Comparison of ENCODE assay signal across 16 cellular contexts in the genomic region with DNA sequence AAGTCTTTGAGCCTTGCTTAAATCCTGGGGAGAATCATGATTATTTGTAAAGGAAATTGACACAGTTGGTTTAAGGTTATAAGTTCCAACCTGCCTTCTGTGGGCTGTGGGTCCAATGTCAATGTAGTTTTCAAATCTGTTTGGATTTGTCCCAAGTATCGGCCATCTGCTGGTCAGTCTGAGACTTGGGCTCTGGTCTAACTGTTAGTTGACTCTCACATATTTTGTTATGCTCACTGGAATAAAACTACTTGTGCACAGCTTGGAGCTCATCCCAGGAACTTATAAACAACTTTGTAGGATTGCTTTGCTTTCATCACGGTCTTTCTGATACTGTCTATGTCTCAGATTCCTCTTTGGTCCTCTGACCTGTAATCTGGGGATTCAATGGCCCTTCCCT.
A peak's percentile ranks its signal among the peaks of the same experiment; 100 is the strongest.
DNase-seq lines count a peak whose midpoint lies in the region; ATAC-seq, FAIRE-seq and TF ChIP-seq lines count a peak whose summit lies in the region.
"Had no signal": no experiment of that assay in that cellular context is flagged by ENCODE, and none has a peak within 500 bp of the region (broad histone marks: within the 10 kb centered on the region; RNA-seq: fewer than 3 reads in every experiment).

No MANE protein-coding gene starts in this region.

- FAIRE-seq in H54 (lab: Jason Lieb, UNC): peak; percentile 48

- H3K4me1 Mint-ChIP-seq in activated naive CD8-positive, alpha-beta T cell treated with anti-CD3 and anti-CD28 coated beads, Interleukin-2, amount 50 U/mL, for 24 hours: no peaks in the 10 kb centered on the region
- H3K4me1 Mint-ChIP-seq: activated CD4-positive, alpha-beta T cell treated with anti-CD3 and anti-CD28 coated beads for 36 hours; CD4-positive, CD25-positive, alpha-beta regulatory T cell had no signal

- DNase-seq in AG09319 (ENCODE audit: extremely low read depth, low read depth): peak; percentile 12
- no peak for DNase-seq in H54 (ENCODE audit: insufficient read length, low spot score)
- DNase-seq in adipocyte (ENCODE audit: low read depth): peak; percentile 8
- DNase-seq in fibroblast of villous mesenchyme (ENCODE audit: low read depth): peak; percentile 46
- DNase-seq in Peyer's patch: no peak
- no peak for DNase-seq in activated naive CD8-positive, alpha-beta T cell treated with anti-CD3 and anti-CD28 coated beads, Interleukin-2, amount 50 U/mL, for 24 hours
- no peak for DNase-seq in SHP77 treated with DMSO at 0.1 percent for 48 hours (lab: John Stamatoyannopoulos, UW)
- no peak for DNase-seq in activated CD4-positive, alpha-beta T cell treated with anti-CD3 and anti-CD28 coated beads for 4 hours
- DNase-seq: activated CD4-positive, alpha-beta T cell treated with anti-CD3 and anti-CD28 coated beads for 36 hours; activated T-cell treated with anti-CD3 and anti-CD28 coated beads for 4 hours; CD4-positive, CD25-positive, alpha-beta regulatory T cell; GF-D8; KBM-7; NCI-H1436 treated with DMSO at 0.1 percent for 48 hours; NCI-H510A had no signal

- no peak for ATAC-seq in activated naive CD8-positive, alpha-beta T cell treated with anti-CD3 and anti-CD28 coated beads, Interleukin-2, amount 50 U/mL, for 24 hours
- ATAC-seq: activated CD4-positive, alpha-beta T cell treated with anti-CD3 and anti-CD28 coated beads for 36 hours; activated naive CD4-positive, alpha-beta T cell treated with anti-CD3 and anti-CD28 coated beads, Interleukin-2, amount 50 U/mL, for 72 hours had no signal

- no peaks in the 10 kb centered on the region for H3K27me3 Mint-ChIP-seq in activated naive CD8-positive, alpha-beta T cell treated with anti-CD3 and anti-CD28 coated beads, Interleukin-2, amount 50 U/mL, for 24 hours
- H3K27me3 Mint-ChIP-seq: CD4-positive, CD25-positive, alpha-beta regulatory T cell had no signal

- no peak overlapping the region for H3K27ac Mint-ChIP-seq in activated naive CD8-positive, alpha-beta T cell treated with anti-CD3 and anti-CD28 coated beads, Interleukin-2, amount 50 U/mL, for 24 hours
- H3K27ac Mint-ChIP-seq: activated CD4-positive, alpha-beta T cell treated with anti-CD3 and anti-CD28 coated beads for 36 hours; activated naive CD4-positive, alpha-beta T cell treated with anti-CD3 and anti-CD28 coated beads, Interleukin-2, amount 50 U/mL, for 72 hours; CD4-positive, CD25-positive, alpha-beta regulatory T cell had no signal

- H3K36me3 ChIP-seq in adipocyte (ENCODE audit: control insufficient read depth, insufficient read depth, low read length, severe bottlenecking): no peaks in the 10 kb centered on the region
- H3K36me3 ChIP-seq in Peyer's patch: no peaks in the 10 kb centered on the region

- H3K27me3 ChIP-seq in adipocyte (replicated peaks; ENCODE audit: control insufficient read depth, insufficient read depth, low read length): no peaks in the 10 kb centered on the region
- no peaks in the 10 kb centered on the region for H3K27me3 ChIP-seq in Peyer's patch

- no peak for TF ChIP-seq POLR2A in H54 (IDR thresholded peaks at IDR 0.05; ENCODE audit: low read depth, low read length)
- TF ChIP-seq POLR2A in Peyer's patch (IDR thresholded peaks at IDR 0.05): no peak

- H3K4me3 ChIP-seq in adipocyte (ENCODE audit: low read length) (no peak overlapping the region), fibroblast of villous mesenchyme (ENCODE audit: low read depth, low read length) (no peak overlapping the region), Peyer's patch (no peak overlapping the region)

- H3K4me1 ChIP-seq in adipocyte (ENCODE audit: control insufficient read depth, insufficient read depth, low read length): peaks cover 3% of the 10 kb centered on the region
- H3K4me1 ChIP-seq in Peyer's patch: no peaks in the 10 kb centered on the region

- TF ChIP-seq CTCF in AG09319 (IDR thresholded peaks at IDR 0.05; ENCODE audit: low read depth, low read length) (peak; percentile 40), fibroblast of villous mesenchyme (IDR thresholded peaks at IDR 0.05; ENCODE audit: insufficient read depth, low read depth, low read length) (peak; percentile 38), Peyer's patch (IDR thresholded peaks at IDR 0.05) (no peak)

- no peak overlapping the region for H3K27ac ChIP-seq in Peyer's patch

- peaks cover 5% of the 10 kb centered on the region for H3K9me3 Mint-ChIP-seq in activated naive CD8-positive, alpha-beta T cell treated with anti-CD3 and anti-CD28 coated beads, Interleukin-2, amount 50 U/mL, for 24 hours
- H3K9me3 Mint-ChIP-seq: activated naive CD4-positive, alpha-beta T cell treated with anti-CD3 and anti-CD28 coated beads, Interleukin-2, amount 50 U/mL, for 72 hours had no signal

- no peak overlapping the region for H3K9ac ChIP-seq in adipocyte (ENCODE audit: low read length)

- no peaks in the 10 kb centered on the region for H3K9me3 ChIP-seq in adipocyte (ENCODE audit: control insufficient read depth, low read length)
- no peaks in the 10 kb centered on the region for H3K9me3 ChIP-seq in Peyer's patch

- H3K4me3 Mint-ChIP-seq in activated naive CD8-positive, alpha-beta T cell treated with anti-CD3 and anti-CD28 coated beads, Interleukin-2, amount 50 U/mL, for 24 hours: no peak overlapping the region
- H3K4me3 Mint-ChIP-seq: activated CD4-positive, alpha-beta T cell treated with anti-CD3 and anti-CD28 coated beads for 36 hours; CD4-positive, CD25-positive, alpha-beta regulatory T cell had no signal

- H3K36me3 Mint-ChIP-seq in activated naive CD8-positive, alpha-beta T cell treated with anti-CD3 and anti-CD28 coated beads, Interleukin-2, amount 50 U/mL, for 24 hours (ENCODE audit: low read depth): no peaks in the 10 kb centered on the region
- H3K36me3 Mint-ChIP-seq: activated naive CD4-positive, alpha-beta T cell treated with anti-CD3 and anti-CD28 coated beads, Interleukin-2, amount 50 U/mL, for 72 hours; CD4-positive, CD25-positive, alpha-beta regulatory T cell had no signal

Comparison
In these comparisons a context has a peak if more than half of its experiments do, and no peak if none do; other contexts are left out.
1. DNase-seq: peak in AG09319 (single experiment), adipocyte (single experiment) and fibroblast of villous mesenchyme (single experiment); none in H54 (single experiment), Peyer's patch (0 of 3), activated naive CD8-positive, alpha-beta T cell treated with anti-CD3 and anti-CD28 coated beads, Interleukin-2, amount 50 U/mL, for 24 hours (single experiment), SHP77 treated with DMSO at 0.1 percent for 48 hours (single experiment) and activated CD4-positive, alpha-beta T cell treated with anti-CD3 and anti-CD28 coated beads for 4 hours (0 of 2).
2. CTCF ChIP-seq: peak in AG09319 (single experiment) and fibroblast of villous mesenchyme (single experiment); none in Peyer's patch (0 of 6).